Comparison of ENCODE assay signal across 1 cellular context in the genomic region with DNA sequence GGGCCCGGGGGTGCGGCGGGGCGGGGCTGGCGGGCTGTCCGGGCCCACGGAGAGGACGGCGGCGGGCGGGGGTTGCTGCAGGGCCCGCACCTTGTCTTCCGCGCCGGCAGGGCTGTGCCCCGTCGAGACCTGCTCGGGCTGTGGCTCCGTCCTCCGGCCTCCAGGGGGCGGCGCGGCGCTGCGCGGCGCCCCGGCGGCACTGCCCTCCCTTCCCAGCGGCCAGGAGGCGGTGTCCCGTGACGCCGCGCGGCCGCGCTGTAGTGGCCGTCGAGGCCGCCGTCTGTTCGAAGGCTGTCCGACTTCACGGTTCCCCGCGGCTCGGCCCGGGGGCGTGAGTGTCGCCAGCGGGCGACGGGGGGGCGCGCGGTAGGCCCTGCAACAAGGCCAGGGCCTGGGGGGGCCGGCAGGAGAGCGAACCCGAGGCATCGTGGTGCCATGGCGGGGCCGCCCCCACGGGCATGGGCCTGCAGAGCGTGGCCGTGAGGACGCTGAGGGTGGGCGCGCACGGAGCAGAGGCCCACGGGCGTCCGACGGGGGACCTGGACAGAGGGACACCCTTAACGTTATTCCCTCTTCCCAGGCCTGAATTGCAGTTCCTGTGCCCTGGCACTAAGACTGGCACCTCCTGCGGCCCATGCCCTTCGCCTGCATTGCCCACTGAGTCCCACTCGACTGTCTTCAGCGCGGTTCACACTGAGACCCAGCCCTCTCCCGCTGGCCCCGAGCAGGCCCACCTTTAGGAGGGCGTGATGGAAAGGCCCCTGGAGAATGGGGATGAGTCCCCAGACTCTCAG.
TF ChIP-seq lines count a peak whose summit lies in the region.

A gene with protein sequence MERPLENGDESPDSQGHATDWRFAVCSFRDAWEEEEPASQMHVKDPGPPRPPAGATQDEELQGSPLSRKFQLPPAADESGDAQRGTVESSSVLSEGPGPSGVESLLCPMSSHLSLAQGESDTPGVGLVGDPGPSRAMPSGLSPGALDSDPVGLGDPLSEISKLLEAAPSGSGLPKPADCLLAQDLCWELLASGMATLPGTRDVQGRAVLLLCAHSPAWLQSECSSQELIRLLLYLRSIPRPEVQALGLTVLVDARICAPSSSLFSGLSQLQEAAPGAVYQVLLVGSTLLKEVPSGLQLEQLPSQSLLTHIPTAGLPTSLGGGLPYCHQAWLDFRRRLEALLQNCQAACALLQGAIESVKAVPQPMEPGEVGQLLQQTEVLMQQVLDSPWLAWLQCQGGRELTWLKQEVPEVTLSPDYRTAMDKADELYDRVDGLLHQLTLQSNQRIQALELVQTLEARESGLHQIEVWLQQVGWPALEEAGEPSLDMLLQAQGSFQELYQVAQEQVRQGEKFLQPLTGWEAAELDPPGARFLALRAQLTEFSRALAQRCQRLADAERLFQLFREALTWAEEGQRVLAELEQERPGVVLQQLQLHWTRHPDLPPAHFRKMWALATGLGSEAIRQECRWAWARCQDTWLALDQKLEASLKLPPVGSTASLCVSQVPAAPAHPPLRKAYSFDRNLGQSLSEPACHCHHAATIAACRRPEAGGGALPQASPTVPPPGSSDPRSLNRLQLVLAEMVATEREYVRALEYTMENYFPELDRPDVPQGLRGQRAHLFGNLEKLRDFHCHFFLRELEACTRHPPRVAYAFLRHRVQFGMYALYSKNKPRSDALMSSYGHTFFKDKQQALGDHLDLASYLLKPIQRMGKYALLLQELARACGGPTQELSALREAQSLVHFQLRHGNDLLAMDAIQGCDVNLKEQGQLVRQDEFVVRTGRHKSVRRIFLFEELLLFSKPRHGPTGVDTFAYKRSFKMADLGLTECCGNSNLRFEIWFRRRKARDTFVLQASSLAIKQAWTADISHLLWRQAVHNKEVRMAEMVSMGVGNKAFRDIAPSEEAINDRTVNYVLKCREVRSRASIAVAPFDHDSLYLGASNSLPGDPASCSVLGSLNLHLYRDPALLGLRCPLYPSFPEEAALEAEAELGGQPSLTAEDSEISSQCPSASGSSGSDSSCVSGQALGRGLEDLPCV (plus strand): TSS at position 237 of the 794 bp plus-strand sequence. CDS start 513 bp downstream, at position 750.

TF ChIP-seq in HepG2, 621 proteins besides CTCF, POLR2A, EP300 and RAD21 (continued from another document and continues in another):
- TF ChIP-seq CAMTA2 (CRISPR knock-in tag; IDR thresholded peaks at IDR 0.05; ENCODE audit: borderline replicate concordance) (no peak), ZKSCAN1 (IDR thresholded peaks at IDR 0.05; ENCODE audit: low read length) (no peak), ZNF766 (CRISPR knock-in tag; IDR thresholded peaks at IDR 0.05; ENCODE audit: borderline replicate concordance) (peak; percentile 53; the same call in 1 of the 2 replicates), RXRB (CRISPR knock-in tag; IDR thresholded peaks at IDR 0.05; ENCODE audit: borderline replicate concordance) (no peak), ZNF207 (IDR thresholded peaks at IDR 0.05; ENCODE audit: borderline replicate concordance) (no peak), RBM22 (optimal IDR thresholded peaks at IDR 0.05; ENCODE audit: low read length) (peak; percentile 70), FOSL2 (CRISPR knock-in tag; IDR thresholded peaks at IDR 0.05) (no peak), ZNF614 (CRISPR knock-in tag; IDR thresholded peaks at IDR 0.05; ENCODE audit: borderline replicate concordance) (no peak; the same call in 1 of the 2 replicates), ETV5 (CRISPR knock-in tag; IDR thresholded peaks at IDR 0.05; ENCODE audit: borderline replicate concordance) (no peak), HMGA1 (CRISPR knock-in tag; conservative IDR thresholded peaks at IDR 0.05) (no peak), NCOR1 (IDR thresholded peaks at IDR 0.05; ENCODE audit: borderline replicate concordance, low read length) (no peak), ZNF552 (CRISPR knock-in tag; IDR thresholded peaks at IDR 0.05; ENCODE audit: borderline replicate concordance) (peak; percentile 36; the same call in 1 of the 2 replicates), ZNF615 (CRISPR knock-in tag; IDR thresholded peaks at IDR 0.05; ENCODE audit: borderline replicate concordance) (no peak), ZNF329 (CRISPR knock-in tag; IDR thresholded peaks at IDR 0.05; ENCODE audit: low read depth) (peak; percentile 89; the same call in 1 of the 2 replicates), ZNF724P (CRISPR knock-in tag; IDR thresholded peaks at IDR 0.05; ENCODE audit: borderline replicate concordance) (peak; percentile 76; the same call in 1 of the 2 replicates), HOXA3 (CRISPR knock-in tag; IDR thresholded peaks at IDR 0.05) (peak; percentile 87; the same call in 1 of the 2 replicates), SALL1 (CRISPR knock-in tag; IDR thresholded peaks at IDR 0.05) (peak; percentile 88), JUNB (CRISPR knock-in tag; IDR thresholded peaks at IDR 0.05; ENCODE audit: borderline replicate concordance) (peak; percentile 35; the same call in 1 of the 2 replicates), KDM3A (CRISPR knock-in tag; IDR thresholded peaks at IDR 0.05; ENCODE audit: low read depth) (no peak), SP4 (CRISPR knock-in tag; IDR thresholded peaks at IDR 0.05) (peak; percentile 69; the same call in 1 of the 2 replicates), BRD4 (CRISPR knock-in tag; IDR thresholded peaks at IDR 0.05) (no peak; the same call in 1 of the 2 replicates), ZKSCAN8 (CRISPR knock-in tag; IDR thresholded peaks at IDR 0.05; ENCODE audit: borderline replicate concordance) (no peak), TBL1XR1 (IDR thresholded peaks at IDR 0.05; ENCODE audit: borderline replicate concordance, low read length, partially characterized antibody) (no peak), KDM6A (CRISPR knock-in tag; IDR thresholded peaks at IDR 0.05; ENCODE audit: low read depth) (0 out of 2 replicates have a peak, but pooled peaks have one; percentile 25), ZSCAN20 (CRISPR knock-in tag; IDR thresholded peaks at IDR 0.05; ENCODE audit: borderline replicate concordance) (no peak), BHLHE40 (IDR thresholded peaks at IDR 0.05; ENCODE audit: low read length) (peak; percentile 75), ZNF564 (CRISPR knock-in tag; IDR thresholded peaks at IDR 0.05) (peak; percentile 83; the same call in 1 of the 2 replicates), POLR2G (IDR thresholded peaks at IDR 0.05; ENCODE audit: low read depth, low read length) (peak; percentile 79), ZNF878 (CRISPR knock-in tag; IDR thresholded peaks at IDR 0.05) (no peak)
- TF ChIP-seq, protein P1, sequence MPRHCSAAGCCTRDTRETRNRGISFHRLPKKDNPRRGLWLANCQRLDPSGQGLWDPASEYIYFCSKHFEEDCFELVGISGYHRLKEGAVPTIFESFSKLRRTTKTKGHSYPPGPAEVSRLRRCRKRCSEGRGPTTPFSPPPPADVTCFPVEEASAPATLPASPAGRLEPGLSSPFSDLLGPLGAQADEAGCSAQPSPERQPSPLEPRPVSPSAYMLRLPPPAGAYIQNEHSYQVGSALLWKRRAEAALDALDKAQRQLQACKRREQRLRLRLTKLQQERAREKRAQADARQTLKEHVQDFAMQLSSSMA (CRISPR knock-in tag; IDR thresholded peaks at IDR 0.05) = no peak
- TF ChIP-seq, protein P2, sequence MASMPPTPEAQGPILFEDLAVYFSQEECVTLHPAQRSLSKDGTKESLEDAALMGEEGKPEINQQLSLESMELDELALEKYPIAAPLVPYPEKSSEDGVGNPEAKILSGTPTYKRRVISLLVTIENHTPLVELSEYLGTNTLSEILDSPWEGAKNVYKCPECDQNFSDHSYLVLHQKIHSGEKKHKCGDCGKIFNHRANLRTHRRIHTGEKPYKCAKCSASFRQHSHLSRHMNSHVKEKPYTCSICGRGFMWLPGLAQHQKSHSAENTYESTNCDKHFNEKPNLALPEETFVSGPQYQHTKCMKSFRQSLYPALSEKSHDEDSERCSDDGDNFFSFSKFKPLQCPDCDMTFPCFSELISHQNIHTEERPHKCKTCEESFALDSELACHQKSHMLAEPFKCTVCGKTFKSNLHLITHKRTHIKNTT (CRISPR knock-in tag; IDR thresholded peaks at IDR 0.05) = no peak
- TF ChIP-seq, protein P3, sequence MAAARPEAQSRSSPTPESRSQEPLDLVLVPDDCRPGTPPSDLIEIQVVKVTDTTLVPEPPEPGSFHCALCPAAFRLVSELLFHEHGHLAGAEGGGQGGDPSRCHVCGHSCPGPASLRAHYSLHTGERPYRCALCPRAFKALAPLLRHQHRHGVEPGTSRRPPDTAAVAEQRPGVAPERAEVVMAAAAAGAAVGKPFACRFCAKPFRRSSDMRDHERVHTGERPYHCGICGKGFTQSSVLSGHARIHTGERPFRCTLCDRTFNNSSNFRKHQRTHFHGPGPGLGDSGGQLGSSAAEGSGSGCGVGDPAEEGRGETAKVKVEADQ (CRISPR knock-in tag; IDR thresholded peaks at IDR 0.05; ENCODE audit: borderline replicate concordance) = no peak
- TF ChIP-seq, protein P4, sequence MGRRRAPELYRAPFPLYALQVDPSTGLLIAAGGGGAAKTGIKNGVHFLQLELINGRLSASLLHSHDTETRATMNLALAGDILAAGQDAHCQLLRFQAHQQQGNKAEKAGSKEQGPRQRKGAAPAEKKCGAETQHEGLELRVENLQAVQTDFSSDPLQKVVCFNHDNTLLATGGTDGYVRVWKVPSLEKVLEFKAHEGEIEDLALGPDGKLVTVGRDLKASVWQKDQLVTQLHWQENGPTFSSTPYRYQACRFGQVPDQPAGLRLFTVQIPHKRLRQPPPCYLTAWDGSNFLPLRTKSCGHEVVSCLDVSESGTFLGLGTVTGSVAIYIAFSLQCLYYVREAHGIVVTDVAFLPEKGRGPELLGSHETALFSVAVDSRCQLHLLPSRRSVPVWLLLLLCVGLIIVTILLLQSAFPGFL (CRISPR knock-in tag; IDR thresholded peaks at IDR 0.05) = no peak
- TF ChIP-seq, protein P5, sequence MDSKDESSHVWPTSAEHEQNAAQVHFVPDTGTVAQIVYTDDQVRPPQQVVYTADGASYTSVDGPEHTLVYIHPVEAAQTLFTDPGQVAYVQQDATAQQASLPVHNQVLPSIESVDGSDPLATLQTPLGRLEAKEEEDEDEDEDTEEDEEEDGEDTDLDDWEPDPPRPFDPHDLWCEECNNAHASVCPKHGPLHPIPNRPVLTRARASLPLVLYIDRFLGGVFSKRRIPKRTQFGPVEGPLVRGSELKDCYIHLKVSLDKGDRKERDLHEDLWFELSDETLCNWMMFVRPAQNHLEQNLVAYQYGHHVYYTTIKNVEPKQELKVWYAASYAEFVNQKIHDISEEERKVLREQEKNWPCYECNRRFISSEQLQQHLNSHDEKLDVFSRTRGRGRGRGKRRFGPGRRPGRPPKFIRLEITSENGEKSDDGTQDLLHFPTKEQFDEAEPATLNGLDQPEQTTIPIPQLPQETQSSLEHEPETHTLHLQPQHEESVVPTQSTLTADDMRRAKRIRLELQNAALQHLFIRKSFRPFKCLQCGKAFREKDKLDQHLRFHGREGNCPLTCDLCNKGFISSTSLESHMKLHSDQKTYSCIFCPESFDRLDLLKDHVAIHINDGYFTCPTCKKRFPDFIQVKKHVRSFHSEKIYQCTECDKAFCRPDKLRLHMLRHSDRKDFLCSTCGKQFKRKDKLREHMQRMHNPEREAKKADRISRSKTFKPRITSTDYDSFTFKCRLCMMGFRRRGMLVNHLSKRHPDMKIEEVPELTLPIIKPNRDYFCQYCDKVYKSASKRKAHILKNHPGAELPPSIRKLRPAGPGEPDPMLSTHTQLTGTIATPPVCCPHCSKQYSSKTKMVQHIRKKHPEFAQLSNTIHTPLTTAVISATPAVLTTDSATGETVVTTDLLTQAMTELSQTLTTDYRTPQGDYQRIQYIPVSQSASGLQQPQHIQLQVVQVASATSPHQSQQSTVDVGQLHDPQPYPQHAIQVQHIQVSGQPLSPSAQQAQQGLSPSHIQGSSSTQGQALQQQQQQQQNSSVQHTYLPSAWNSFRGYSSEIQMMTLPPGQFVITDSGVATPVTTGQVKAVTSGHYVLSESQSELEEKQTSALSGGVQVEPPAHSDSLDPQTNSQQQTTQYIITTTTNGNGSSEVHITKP (CRISPR knock-in tag; IDR thresholded peaks at IDR 0.05; ENCODE audit: low read depth) = no peak
- TF ChIP-seq, protein P6, sequence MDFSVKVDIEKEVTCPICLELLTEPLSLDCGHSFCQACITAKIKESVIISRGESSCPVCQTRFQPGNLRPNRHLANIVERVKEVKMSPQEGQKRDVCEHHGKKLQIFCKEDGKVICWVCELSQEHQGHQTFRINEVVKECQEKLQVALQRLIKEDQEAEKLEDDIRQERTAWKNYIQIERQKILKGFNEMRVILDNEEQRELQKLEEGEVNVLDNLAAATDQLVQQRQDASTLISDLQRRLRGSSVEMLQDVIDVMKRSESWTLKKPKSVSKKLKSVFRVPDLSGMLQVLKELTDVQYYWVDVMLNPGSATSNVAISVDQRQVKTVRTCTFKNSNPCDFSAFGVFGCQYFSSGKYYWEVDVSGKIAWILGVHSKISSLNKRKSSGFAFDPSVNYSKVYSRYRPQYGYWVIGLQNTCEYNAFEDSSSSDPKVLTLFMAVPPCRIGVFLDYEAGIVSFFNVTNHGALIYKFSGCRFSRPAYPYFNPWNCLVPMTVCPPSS (IDR thresholded peaks at IDR 0.05) = no peak
- TF ChIP-seq, protein P7, sequence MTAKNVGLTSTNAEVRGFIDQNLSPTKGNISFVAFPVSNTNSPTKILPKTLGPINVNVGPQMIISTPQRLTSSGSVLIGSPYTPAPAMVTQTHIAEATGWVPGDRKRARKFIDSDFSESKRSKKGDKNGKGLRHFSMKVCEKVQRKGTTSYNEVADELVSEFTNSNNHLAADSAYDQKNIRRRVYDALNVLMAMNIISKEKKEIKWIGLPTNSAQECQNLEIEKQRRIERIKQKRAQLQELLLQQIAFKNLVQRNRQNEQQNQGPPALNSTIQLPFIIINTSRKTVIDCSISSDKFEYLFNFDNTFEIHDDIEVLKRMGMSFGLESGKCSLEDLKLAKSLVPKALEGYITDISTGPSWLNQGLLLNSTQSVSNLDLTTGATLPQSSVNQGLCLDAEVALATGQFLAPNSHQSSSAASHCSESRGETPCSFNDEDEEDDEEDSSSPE (CRISPR knock-in tag; IDR thresholded peaks at IDR 0.05) = peak; percentile 83
- TF ChIP-seq, protein P8, sequence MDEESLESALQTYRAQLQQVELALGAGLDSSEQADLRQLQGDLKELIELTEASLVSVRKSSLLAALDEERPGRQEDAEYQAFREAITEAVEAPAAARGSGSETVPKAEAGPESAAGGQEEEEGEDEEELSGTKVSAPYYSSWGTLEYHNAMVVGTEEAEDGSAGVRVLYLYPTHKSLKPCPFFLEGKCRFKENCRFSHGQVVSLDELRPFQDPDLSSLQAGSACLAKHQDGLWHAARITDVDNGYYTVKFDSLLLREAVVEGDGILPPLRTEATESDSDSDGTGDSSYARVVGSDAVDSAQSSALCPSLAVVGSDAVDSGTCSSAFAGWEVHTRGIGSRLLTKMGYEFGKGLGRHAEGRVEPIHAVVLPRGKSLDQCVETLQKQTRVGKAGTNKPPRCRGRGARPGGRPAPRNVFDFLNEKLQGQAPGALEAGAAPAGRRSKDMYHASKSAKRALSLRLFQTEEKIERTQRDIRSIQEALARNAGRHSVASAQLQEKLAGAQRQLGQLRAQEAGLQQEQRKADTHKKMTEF (CRISPR knock-in tag; IDR thresholded peaks at IDR 0.05) = no peak; the same call in 1 of the 2 replicates
- TF ChIP-seq, protein P9, sequence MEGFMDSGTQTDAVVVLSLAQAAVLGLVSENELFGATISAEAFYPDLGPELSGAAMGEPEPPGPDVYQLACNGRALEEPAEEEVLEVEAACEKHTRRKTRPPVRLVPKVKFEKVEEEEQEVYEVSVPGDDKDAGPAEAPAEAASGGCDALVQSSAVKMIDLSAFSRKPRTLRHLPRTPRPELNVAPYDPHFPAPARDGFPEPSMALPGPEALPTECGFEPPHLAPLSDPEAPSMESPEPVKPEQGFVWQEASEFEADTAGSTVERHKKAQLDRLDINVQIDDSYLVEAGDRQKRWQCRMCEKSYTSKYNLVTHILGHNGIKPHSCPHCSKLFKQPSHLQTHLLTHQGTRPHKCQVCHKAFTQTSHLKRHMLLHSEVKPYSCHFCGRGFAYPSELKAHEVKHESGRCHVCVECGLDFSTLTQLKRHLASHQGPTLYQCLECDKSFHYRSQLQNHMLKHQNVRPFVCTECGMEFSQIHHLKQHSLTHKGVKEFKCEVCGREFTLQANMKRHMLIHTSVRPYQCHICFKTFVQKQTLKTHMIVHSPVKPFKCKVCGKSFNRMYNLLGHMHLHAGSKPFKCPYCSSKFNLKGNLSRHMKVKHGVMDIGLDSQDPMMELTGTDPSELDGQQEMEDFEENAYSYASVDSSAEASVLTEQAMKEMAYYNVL (CRISPR knock-in tag; IDR thresholded peaks at IDR 0.05; ENCODE audit: borderline replicate concordance) = no peak
